8 cellular contexts compared by ENCODE assay signal in genomic region chr16:626787-627457, GRCh38. TPM values are rescaled to one million over a fixed set of nuclear protein-coding genes. Genes with fewer than 3 reads are reported as not detected.
DNase-seq lines count a peak whose midpoint lies in the region; ATAC-seq and TF ChIP-seq lines count a peak whose summit lies in the region.
"Had no signal": no experiment of that assay in that cellular context is flagged by ENCODE, and none has a peak within 500 bp of the region (broad histone marks: within the 10 kb centered on the region; RNA-seq: fewer than 3 reads in every experiment).

No MANE protein-coding gene starts in this region.

- DNase-seq in dorsolateral prefrontal cortex (peak in 7 of 10 donors; percentile 60 to 82 (median 71)), gastrocnemius medialis (peak in 1 of 2 donors; percentile 68), NCI-H1105 treated with DMSO at 0.1 percent for 48 hours (lab: John Stamatoyannopoulos, UW) (no peak)
- DNase-seq: activated T-cell treated with anti-CD3 and anti-CD28 coated beads, Interleukin-2, amount 50 U/mL, for 4 hours; left ventricle myocardium inferior had no signal

- no peaks in the 10 kb centered on the region for H3K9me3 ChIP-seq in gastrocnemius medialis
- H3K9me3 ChIP-seq: left ventricle myocardium inferior had no signal

- TF ChIP-seq RAD21 in Ishikawa (IDR thresholded peaks at IDR 0.05; ENCODE audit: low read depth), result no peak

- TF ChIP-seq EP300 in Ishikawa (IDR thresholded peaks at IDR 0.05; ENCODE audit: borderline replicate concordance), result peak; percentile 30; the same call in 1 of the 2 replicates

- H3K4me3 ChIP-seq in dorsolateral prefrontal cortex (no peak overlapping the region), gastrocnemius medialis (no peak overlapping the region)
- H3K4me3 ChIP-seq: left ventricle myocardium inferior had no signal

- H3K27me3 ChIP-seq in dorsolateral prefrontal cortex, result no peaks in the 10 kb centered on the region
- no peaks in the 10 kb centered on the region for H3K27me3 ChIP-seq in gastrocnemius medialis

- in situ Hi-C loops in gastrocnemius medialis (cut with MboI; ENCODE audit: low sequenced_read_pairs in 4 of 4), result no loop called here

- peaks cover 11 to 12% of the 10 kb centered on the region in 2 donors for H3K4me1 ChIP-seq in gastrocnemius medialis

- intact Hi-C loops in dorsolateral prefrontal cortex (cut with DNase I) (no loop called here), gastrocnemius medialis (cut with DNase I; ENCODE audit: low total_unique reads) (no loop called here)

- TF ChIP-seq POLR2A in gastrocnemius medialis (IDR thresholded peaks at IDR 0.05), result no peak

- TF ChIP-seq CTCF in dorsolateral prefrontal cortex (IDR thresholded peaks at IDR 0.05 in 54 of 56, conservative IDR thresholded peaks at IDR 0.05 in 2 of 56; ENCODE audit: low read depth in 1 of 56, partially characterized antibody in 56 of 56) (no peak), gastrocnemius medialis (IDR thresholded peaks at IDR 0.05 in 4 of 5, conservative IDR thresholded peaks at IDR 0.05 in 1 of 5) (no peak)

- ATAC-seq in gastrocnemius medialis, result peak; percentile 42 to 56
- ATAC-seq in GM19467 (IDR thresholded peaks at IDR 0.05; ENCODE audit: unreplicated experiment), result no peak
- ATAC-seq in GM19023 (IDR thresholded peaks at IDR 0.05; ENCODE audit: unreplicated experiment), result no peak

- H3K36me3 ChIP-seq in gastrocnemius medialis, result peaks cover 0 to 11% of the 10 kb centered on the region in 2 donors

- H3K27ac ChIP-seq in dorsolateral prefrontal cortex (peak overlapping the region in 42 of 59 donors; percentile 11 to 82 (median 58)), gastrocnemius medialis (peak overlapping the region in 1 of 4 donors; percentile 24)
- H3K27ac ChIP-seq: left ventricle myocardium inferior had no signal

TF ChIP-seq in Ishikawa, 13 proteins besides CTCF, POLR2A, EP300 and RAD21:
- no peak for TF ChIP-seq CREB1 (IDR thresholded peaks at IDR 0.05; ENCODE audit: low read depth)
- TF ChIP-seq REST (IDR thresholded peaks at IDR 0.05; ENCODE audit: low read depth), result no peak
- no peak for TF ChIP-seq YY1 (IDR thresholded peaks at IDR 0.05; ENCODE audit: low read depth)
- TF ChIP-seq TEAD4 (IDR thresholded peaks at IDR 0.05), result 0 out of 2 replicates have a peak, but pooled peaks have one; percentile 7
- no peak for TF ChIP-seq USF1 (IDR thresholded peaks at IDR 0.05)
- peak; percentile 7; the same call in 1 of the 2 replicates for TF ChIP-seq NFIC (IDR thresholded peaks at IDR 0.05)
- TF ChIP-seq TCF12 (IDR thresholded peaks at IDR 0.05; ENCODE audit: low read depth), result peak; percentile 21; the same call in 1 of the 2 replicates

RNA-seq across cellular contexts. Expression of gene WFIKKN1, which starts 3.9 kb away (rescaled TPM):
- total RNA-seq in dorsolateral prefrontal cortex (10 to 100 TPM in 3 of 120 experiments, 1 to 10 TPM in 117; 1.2 to 14.8 (median 4.0) TPM), gastrocnemius medialis (1 to 10 TPM in 3 of 4 donors, under 1 TPM in 1; 0.12 to 3.2 (median 1.3) TPM)

RNA-seq across cellular contexts. Expression of gene METTL26, which starts 9.2 kb away (rescaled TPM):
- total RNA-seq in dorsolateral prefrontal cortex (100 to 1,000 TPM in 17 of 120 experiments, 10 to 100 TPM in 103; 51.9 to 123 (median 84.4) TPM), gastrocnemius medialis (100 to 1,000 TPM; 114 to 212 (median 141) TPM)

RNA-seq across cellular contexts. Expression of gene MCRIP2, which starts 14.7 kb away (rescaled TPM):
- total RNA-seq in dorsolateral prefrontal cortex, result 10 to 100 TPM; 24.1 to 97.3 (median 38.0) TPM
- total RNA-seq in gastrocnemius medialis, result 100 to 1,000 TPM in 3 of 4 donors, 10 to 100 TPM in 1; 59.6 to 155 (median 114) TPM

RNA-seq across cellular contexts. Expression of gene WDR90, which starts 22.2 kb away (rescaled TPM):
- 10 to 100 TPM; 12.5 to 50.4 (median 25.7) TPM for total RNA-seq in dorsolateral prefrontal cortex
- total RNA-seq in gastrocnemius medialis, result 1 to 10 TPM; 2.9 to 9.8 (median 6.5) TPM

RNA-seq across cellular contexts. Expression of gene RAB40C, which starts 37.1 kb away (rescaled TPM):
- 100 to 1,000 TPM in 1 of 120 experiments, 10 to 100 TPM in 119; 34.4 to 107 (median 63.1) TPM for total RNA-seq in dorsolateral prefrontal cortex
- total RNA-seq in gastrocnemius medialis, result 10 to 100 TPM; 15.6 to 29.3 (median 21.4) TPM

Comparison
In these comparisons a context has a peak if more than half of its experiments do, and no peak if none do; other contexts are left out.
1. ATAC-seq: peak in gastrocnemius medialis (2 of 2); none in GM19467 (single experiment) and GM19023 (single experiment).